8 cellular contexts compared by ENCODE assay signal in the genomic region with DNA sequence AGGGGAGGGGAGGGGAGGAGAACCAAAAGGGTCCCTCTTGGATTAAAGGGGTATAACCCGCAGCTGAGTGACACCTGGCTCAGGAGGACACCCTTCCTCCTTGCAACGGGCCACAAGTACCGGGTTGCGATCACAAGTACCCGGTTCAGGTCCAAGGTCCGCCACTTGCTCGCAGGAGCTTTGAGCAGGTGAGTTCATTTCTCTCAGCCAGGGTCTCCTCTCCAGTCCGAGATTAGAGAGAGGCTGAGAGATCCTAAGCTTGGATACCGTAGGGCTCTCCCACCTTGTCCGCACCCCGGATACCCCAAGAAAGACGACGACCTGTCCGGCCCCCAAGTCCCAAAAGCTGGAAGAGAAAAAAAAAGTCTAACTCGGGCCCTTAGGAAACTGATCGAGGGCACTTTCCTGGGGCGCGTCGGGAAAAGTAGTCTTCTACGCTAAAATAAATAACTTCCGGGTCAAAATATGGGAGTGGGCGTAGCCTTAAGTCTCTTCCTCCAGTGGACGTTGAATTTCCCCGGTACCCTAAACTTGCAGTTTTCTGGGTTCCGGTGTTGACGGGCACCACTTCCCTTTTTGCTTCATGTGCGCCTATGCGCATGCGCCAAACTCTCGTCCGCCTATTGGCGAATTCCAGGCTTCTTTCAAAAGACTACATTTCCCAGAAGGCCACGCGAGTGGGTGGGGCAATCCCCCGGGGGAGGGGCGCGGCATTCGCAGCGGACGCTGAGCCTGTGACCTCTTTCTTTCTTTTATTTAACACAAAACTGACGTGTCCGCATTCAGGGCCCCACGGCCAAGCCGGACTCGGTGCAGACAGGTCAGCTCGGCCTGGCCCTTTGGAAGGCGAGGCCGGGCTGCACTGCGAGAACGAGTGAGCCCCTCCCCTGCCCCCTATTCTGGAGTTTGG. TPM values are rescaled to one million over a fixed set of nuclear protein-coding genes. Genes with fewer than 3 reads are reported as not detected.
A peak's percentile ranks its signal among the peaks of the same experiment; 100 is the strongest.
DNase-seq lines count a peak whose midpoint lies in the region; ATAC-seq and TF ChIP-seq lines count a peak whose summit lies in the region.

No MANE protein-coding gene starts in this region.

- H3K4me3 Mint-ChIP-seq in T-helper 17 cell = peak overlapping the region; percentile 93

- peak; percentile 85 for ATAC-seq in GM18499 (IDR thresholded peaks at IDR 0.05; ENCODE audit: insufficient read depth, unreplicated experiment)
- ATAC-seq in HG02938 (IDR thresholded peaks at IDR 0.05; ENCODE audit: unreplicated experiment) = peak; percentile 87
- peak; percentile 93 for ATAC-seq in T-helper 17 cell

- H3K9me3 ChIP-seq in T-helper 17 cell (ENCODE audit: control insufficient read depth, low read length, poor library complexity, severe bottlenecking) (no peaks in the 10 kb centered on the region), right atrium auricular region (no peaks in the 10 kb centered on the region), prostate gland (no peaks in the 10 kb centered on the region)

- peak; percentile 83 for TF ChIP-seq POLR2A in prostate gland (IDR thresholded peaks at IDR 0.05)

- H3K36me3 ChIP-seq in right atrium auricular region (no peaks in the 10 kb centered on the region), prostate gland (no peaks in the 10 kb centered on the region), urinary bladder (ENCODE audit: insufficient read depth) (no peaks in the 10 kb centered on the region)

- intact Hi-C loops in prostate gland (cut with DNase I) = loop anchor here (10.0 kb wide), 1 partner anchor 306 kb away; a partner anchor contains a TSS

- TF ChIP-seq CTCF in right atrium auricular region (IDR thresholded peaks at IDR 0.05) (no peak), prostate gland (IDR thresholded peaks at IDR 0.05) (peak in 2 of 4 experiments; percentile 25 to 38)

- DNase-seq in NCI-H1694 treated with DMSO at 0.1 percent for 48 hours (lab: John Stamatoyannopoulos, UW) = peak; percentile 99
- peak; percentile 93 to 99 (median 97) for DNase-seq in T-helper 17 cell
- peak; percentile 82 to 100 (median 97) for DNase-seq in anterior cingulate cortex (lab: John Stamatoyannopoulos, UW)
- DNase-seq in right atrium auricular region (ENCODE audit: low spot score) = peak; percentile 100
- DNase-seq in prostate gland (ENCODE audit: low spot score) = peak; percentile 99

- H3K27ac ChIP-seq in right atrium auricular region (peak overlapping the region; percentile 88 to 95), prostate gland (peak overlapping the region; percentile 87 to 91), urinary bladder (ENCODE audit: low read depth) (peak overlapping the region; percentile 80)

- H3K27me3 Mint-ChIP-seq in T-helper 17 cell = no peaks in the 10 kb centered on the region

- under 1% methylated on average over 50 of the region's 50 CpGs for WGBS in prostate gland
- under 1% methylated on average over 50 of the region's 50 CpGs for WGBS in urinary bladder

- no peaks in the 10 kb centered on the region for H3K36me3 Mint-ChIP-seq in T-helper 17 cell (ENCODE audit: low read depth)

- H3K4me1 ChIP-seq in right atrium auricular region = peaks cover 0 to 19% of the 10 kb centered on the region in 2 donors
- no peaks in the 10 kb centered on the region for H3K4me1 ChIP-seq in prostate gland (replicated peaks)
- H3K4me1 ChIP-seq in urinary bladder (ENCODE audit: insufficient read depth) = no peaks in the 10 kb centered on the region

- peaks cover 17% of the 10 kb centered on the region for H3K4me1 Mint-ChIP-seq in T-helper 17 cell

- H3K4me3 ChIP-seq in right atrium auricular region = peak overlapping the region; percentile 67 to 72
- H3K4me3 ChIP-seq in prostate gland = peak overlapping the region; percentile 70 to 88
- peak overlapping the region; percentile 71 for H3K4me3 ChIP-seq in urinary bladder (ENCODE audit: low read depth, low read length)

- H3K27ac Mint-ChIP-seq in T-helper 17 cell = peak overlapping the region; percentile 90

- no peaks in the 10 kb centered on the region for H3K27me3 ChIP-seq in right atrium auricular region
- no peaks in the 10 kb centered on the region for H3K27me3 ChIP-seq in prostate gland (replicated peaks; ENCODE audit: insufficient read depth)

RNA-seq across cellular contexts. Expression of a gene that starts 4.4 kb away (rescaled TPM):
- total RNA-seq in T-helper 17 cell (under 1 TPM; 0.22 to 0.31 TPM), right atrium auricular region (not detected), prostate gland (under 1 TPM in 1 of 2 donors, not detected in 1; 0.97 TPM), urinary bladder (not detected)
- polyA plus RNA-seq in urinary bladder = not detected

RNA-seq across cellular contexts. Expression of a gene that starts 8.6 kb away (rescaled TPM):
- total RNA-seq in T-helper 17 cell (1 to 10 TPM in 1 of 2 donors, under 1 TPM in 1; 0.65 to 1.3 TPM), right atrium auricular region (10 to 100 TPM in 1 of 2 donors, 1 to 10 TPM in 1; 8.7 to 12.1 TPM), prostate gland (10 to 100 TPM; 12.4 to 17.2 TPM), urinary bladder (0.21 TPM)
- 2.6 TPM for polyA plus RNA-seq in urinary bladder

RNA-seq across cellular contexts. Expression of a gene that starts 9.4 kb away (rescaled TPM):
- total RNA-seq in T-helper 17 cell (10 to 100 TPM; 24.8 to 25.3 TPM), right atrium auricular region (10 to 100 TPM; 20.2 to 38.2 TPM), prostate gland (10 to 100 TPM; 25.4 to 48.2 TPM), urinary bladder (16.0 TPM)
- polyA plus RNA-seq in urinary bladder = 50.5 TPM

RNA-seq across cellular contexts. Expression of a gene that starts 19.3 kb away (rescaled TPM):
- total RNA-seq in T-helper 17 cell = not detected
- total RNA-seq in right atrium auricular region = under 1 TPM; 0.28 to 0.37 TPM
- total RNA-seq in prostate gland = 10 to 100 TPM in 1 of 2 donors, 1 to 10 TPM in 1; 1.8 to 16.1 TPM
- 0.90 TPM for total RNA-seq in urinary bladder
- 2.8 TPM for polyA plus RNA-seq in urinary bladder

RNA-seq across cellular contexts. Expression of a gene that starts 36.4 kb away (rescaled TPM):
- total RNA-seq in T-helper 17 cell = 10 to 100 TPM; 35.2 to 38.5 TPM
- total RNA-seq in right atrium auricular region = 100 to 1,000 TPM; 144 to 185 TPM
- total RNA-seq in prostate gland = 100 to 1,000 TPM in 1 of 2 donors, 10 to 100 TPM in 1; 34.8 to 106 TPM
- total RNA-seq in urinary bladder = 41.8 TPM
- 91.4 TPM for polyA plus RNA-seq in urinary bladder

Comparison
In these comparisons a context has a peak if more than half of its experiments do, and no peak if none do; other contexts are left out.
1. Peak in every context shown above with its lines: DNase-seq, ATAC-seq, H3K4me3 ChIP-seq and H3K27ac ChIP-seq.